34 cellular contexts compared by ENCODE assay signal in genomic region chr16:67263201-67263600, GRCh38.
"Had no signal": no experiment of that assay in that cellular context is flagged by ENCODE, and none has a peak within 500 bp of the region (broad histone marks: within the 10 kb centered on the region; RNA-seq: fewer than 3 reads in every experiment).

No MANE protein-coding gene starts in this region.

- H3K27ac ChIP-seq: ascending aorta, brain microvascular endothelial cell, coronary artery, dorsolateral prefrontal cortex, esophagus muscularis mucosa, foreskin keratinocyte, gastrocnemius medialis, heart left ventricle, WERI-Rb-1 had no signal

- H3K4me3 ChIP-seq: ascending aorta, coronary artery, dorsolateral prefrontal cortex, esophagus muscularis mucosa, gastrocnemius medialis, heart left ventricle had no signal

- H3K4me3 Mint-ChIP-seq: activated B cell treated with CpG ODN at 0.5 μM for 24 hours; activated CD8-positive, alpha-beta T cell treated with anti-CD3 and anti-CD28 coated beads for 36 hours; activated naive CD8-positive, alpha-beta T cell; activated T-cell treated with anti-CD3 and anti-CD28 coated beads, Interleukin-2, amount 50 U/mL, for 24 hours; activated T-cell treated with anti-CD3 and anti-CD28 coated beads, Interleukin-2, amount 50 U/mL, for 72 hours; activated T-helper 17 cell treated with anti-CD3 and anti-CD28 coated beads, Interleukin-2, amount 50 U/mL, for 72 hours; central memory CD8-positive, alpha-beta T cell; dendritic cell treated with granulocyte-macrophage colony-stimulating factor and Interleukin-4, amounts not matched to agents 40 ng/mL and 50 ng/mL, for 4 days; T-helper 17 cell; T-helper 2 cell treated with Interferon-gamma antibody and Interleukin-4, amounts not matched to agents 5 μg/mL and 100 μg/mL, for 36 hours had no signal

- H3K36me3 Mint-ChIP-seq: activated naive CD8-positive, alpha-beta T cell had no signal

- H3K9me3 ChIP-seq: ascending aorta, esophagus muscularis mucosa, gastrocnemius medialis, heart left ventricle had no signal

- H3K4me1 Mint-ChIP-seq: activated B cell treated with CpG ODN at 0.5 μM for 24 hours; activated T-helper 17 cell treated with anti-CD3 and anti-CD28 coated beads, Interleukin-2, amount 50 U/mL, for 72 hours; central memory CD8-positive, alpha-beta T cell had no signal

- FAIRE-seq: bronchial epithelial cell had no signal

- H3K36me3 ChIP-seq: ascending aorta, brain microvascular endothelial cell, esophagus muscularis mucosa, gastrocnemius medialis, heart left ventricle, WERI-Rb-1 had no signal

- H3K27me3 Mint-ChIP-seq: activated CD8-positive, alpha-beta T cell treated with anti-CD3 and anti-CD28 coated beads for 36 hours had no signal

- DNase-seq: activated B cell treated with CpG ODN at 0.5 μM for 24 hours; activated CD4-positive, alpha-beta T cell treated with anti-CD3 and anti-CD28 coated beads for 48 hours; activated CD4-positive, alpha-beta T cell treated with anti-CD3 and anti-CD28 coated beads, Interleukin-2, amount 50 U/mL, for 1 hour; activated CD4-positive, alpha-beta T cell treated with anti-CD3 and anti-CD28 coated beads, Interleukin-2, amount 50 U/mL, for 48 hours; activated CD8-positive, alpha-beta memory T cell treated with anti-CD3 and anti-CD28 coated beads for 24 hours; activated CD8-positive, alpha-beta memory T cell treated with anti-CD3 and anti-CD28 coated beads, Interleukin-2, amount 50 U/mL, for 48 hours; activated CD8-positive, alpha-beta T cell treated with anti-CD3 and anti-CD28 coated beads for 36 hours; activated effector memory CD4-positive, alpha-beta T cell treated with Interleukin-2 at 50 U/mL for 16 hours; activated gamma-delta T cell treated with Interleukin-2 at 50 U/mL for 16 hours; activated naive CD4-positive, alpha-beta T cell treated with anti-CD3 and anti-CD28 coated beads, Interleukin-2, amount 50 U/mL, for 16 hours; activated naive CD4-positive, alpha-beta T cell treated with Interleukin-2 at 50 U/mL for 16 hours; activated T-cell treated with anti-CD3 and anti-CD28 coated beads for 4 hours; activated T-cell treated with anti-CD3 and anti-CD28 coated beads, Interleukin-2, amount 50 U/mL, for 24 hours; activated T-cell treated with anti-CD3 and anti-CD28 coated beads, Interleukin-2, amount 50 U/mL, for 72 hours; brain microvascular endothelial cell; effector memory CD4-positive, alpha-beta T cell; erythroblast; foreskin keratinocyte; gastrocnemius medialis; glutamatergic neuron; T-helper 17 cell; T1000; WERI-Rb-1 had no signal

- H3K9me3 Mint-ChIP-seq: activated B cell treated with CpG ODN at 0.5 μM for 24 hours; activated CD8-positive, alpha-beta T cell treated with anti-CD3 and anti-CD28 coated beads for 36 hours; activated T-cell treated with anti-CD3 and anti-CD28 coated beads, Interleukin-2, amount 50 U/mL, for 24 hours; activated T-cell treated with anti-CD3 and anti-CD28 coated beads, Interleukin-2, amount 50 U/mL, for 72 hours; activated T-helper 17 cell treated with anti-CD3 and anti-CD28 coated beads, Interleukin-2, amount 50 U/mL, for 72 hours; central memory CD8-positive, alpha-beta T cell; dendritic cell treated with granulocyte-macrophage colony-stimulating factor and Interleukin-4, amounts not matched to agents 40 ng/mL and 50 ng/mL, for 4 days; T-helper 2 cell treated with Interferon-gamma antibody and Interleukin-4, amounts not matched to agents 5 μg/mL and 100 μg/mL, for 36 hours had no signal

- H3K4me1 ChIP-seq: ascending aorta, foreskin keratinocyte had no signal

- H3K27me3 ChIP-seq: ascending aorta, brain microvascular endothelial cell, dorsolateral prefrontal cortex, gastrocnemius medialis, heart left ventricle had no signal

- H3K27ac Mint-ChIP-seq: activated B cell treated with CpG ODN at 0.5 μM for 24 hours; activated CD8-positive, alpha-beta T cell treated with anti-CD3 and anti-CD28 coated beads for 36 hours; activated naive CD8-positive, alpha-beta T cell; activated T-cell treated with anti-CD3 and anti-CD28 coated beads, Interleukin-2, amount 50 U/mL, for 24 hours; dendritic cell treated with granulocyte-macrophage colony-stimulating factor and Interleukin-4, amounts not matched to agents 40 ng/mL and 50 ng/mL, for 4 days; T-helper 2 cell treated with Interferon-gamma antibody and Interleukin-4, amounts not matched to agents 5 μg/mL and 100 μg/mL, for 36 hours had no signal
